9 cellular contexts compared by ENCODE assay signal in the genomic region with DNA sequence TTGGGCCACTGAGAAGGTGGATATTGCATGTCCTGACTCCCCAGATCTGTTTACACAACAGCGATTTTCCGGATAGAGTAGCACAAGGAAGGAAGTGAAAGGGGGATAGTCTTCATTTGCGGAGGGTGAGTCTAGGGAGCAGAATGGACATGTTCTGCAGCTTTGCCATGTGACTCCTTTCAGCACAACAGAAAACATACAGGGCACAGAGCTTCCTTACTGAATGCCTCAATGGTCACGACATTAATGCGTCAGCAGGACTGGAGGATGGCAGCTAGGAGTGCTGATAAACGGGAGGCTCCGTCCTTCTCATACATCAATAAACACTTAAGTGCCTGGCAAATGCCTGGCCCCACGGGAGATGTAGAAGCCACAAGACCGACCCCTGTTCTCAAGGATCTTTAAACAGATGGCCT.
A peak's percentile ranks its signal among the peaks of the same experiment; 100 is the strongest.
DNase-seq lines count a peak whose midpoint lies in the region; ATAC-seq and TF ChIP-seq lines count a peak whose summit lies in the region.
"Had no signal": no experiment of that assay in that cellular context is flagged by ENCODE, and none has a peak within 500 bp of the region (broad histone marks: within the 10 kb centered on the region; RNA-seq: fewer than 3 reads in every experiment).

No MANE protein-coding gene starts in this region.

- H3K36me3 ChIP-seq in thyroid gland: no peaks in the 10 kb centered on the region

- intact Hi-C loops in thyroid gland (cut with DNase I): loop anchor here (10.0 kb wide), 2 partner anchors 51 to 241 kb away; no protein-coding TSS in a partner anchor

- CTCF ChIA-PET in activated CD8-positive, alpha-beta memory T cell treated with anti-CD3 and anti-CD28 coated beads, Interleukin-2, amount 10 ng/mL, durations not matched to agents 7 days and 5 days (lab: Charles Lee): interaction anchor here (1.2 to 9.2 kb wide), 6 partner anchors 14 to 347 kb away, joined by 3 to 122 read pairs (median 10); no protein-coding TSS in a partner anchor
- CTCF ChIA-PET in GM10248 (lab: Yijun Ruan, JAX): interaction anchor here (0.8 to 9.5 kb wide), 7 partner anchors 10 to 66 kb away, joined by 3 to 149 read pairs (median 5); no protein-coding TSS in a partner anchor

- no peak overlapping the region for H3K4me3 Mint-ChIP-seq in activated CD8-positive, alpha-beta memory T cell treated with anti-CD3 and anti-CD28 coated beads, Interleukin-2, amount 10 ng/mL, durations not matched to agents 7 days and 5 days
- no peak overlapping the region for H3K4me3 Mint-ChIP-seq in T-helper 17 cell

- H3K9me3 ChIP-seq in T-helper 17 cell (ENCODE audit: control insufficient read depth, low read length, poor library complexity, severe bottlenecking) (no peaks in the 10 kb centered on the region), thyroid gland (no peaks in the 10 kb centered on the region)

- H3K4me1 ChIP-seq in thyroid gland (peaks cover 33 to 55% of the 10 kb centered on the region in 2 donors), foreskin keratinocyte (no peaks in the 10 kb centered on the region)

- H3K36me3 Mint-ChIP-seq in activated CD8-positive, alpha-beta memory T cell treated with anti-CD3 and anti-CD28 coated beads, Interleukin-2, amount 10 ng/mL, durations not matched to agents 7 days and 5 days: no peaks in the 10 kb centered on the region
- H3K36me3 Mint-ChIP-seq in T-helper 17 cell (ENCODE audit: low read depth): no peaks in the 10 kb centered on the region

- peak overlapping the region; percentile 24 to 66 (median 65) for H3K27ac ChIP-seq in thyroid gland
- H3K27ac ChIP-seq in foreskin keratinocyte: no peak overlapping the region
- H3K27ac ChIP-seq: RWPE1 had no signal

- POLR2A ChIA-PET in GM10248 (lab: Yijun Ruan, JAX): interaction anchor here (1.2 to 5.3 kb wide), 4 partner anchors 14 to 52 kb away, joined by 4 to 51 read pairs (median 6); no protein-coding TSS in a partner anchor

- no peaks in the 10 kb centered on the region for H3K27me3 Mint-ChIP-seq in activated CD8-positive, alpha-beta memory T cell treated with anti-CD3 and anti-CD28 coated beads, Interleukin-2, amount 10 ng/mL, durations not matched to agents 7 days and 5 days
- no peaks in the 10 kb centered on the region for H3K27me3 Mint-ChIP-seq in T-helper 17 cell

- no peak overlapping the region for H3K4me3 ChIP-seq in thyroid gland (replicated peaks in 1 of 3)

- TF ChIP-seq CTCF in thyroid gland (IDR thresholded peaks at IDR 0.05): no peak
- TF ChIP-seq CTCF in GM10248 (IDR thresholded peaks at IDR 0.05; ENCODE audit: control extremely low read depth, extremely low read depth, low read depth, missing control alignments): no peak
- TF ChIP-seq CTCF in foreskin keratinocyte (conservative IDR thresholded peaks at IDR 0.05): no peak

- 15 to 21% methylated on average over 9 of the region's 9 CpGs for WGBS in thyroid gland, 2 donors

- H3K27ac Mint-ChIP-seq in activated CD8-positive, alpha-beta memory T cell treated with anti-CD3 and anti-CD28 coated beads, Interleukin-2, amount 10 ng/mL, durations not matched to agents 7 days and 5 days: peak overlapping the region; percentile 94
- H3K27ac Mint-ChIP-seq in T-helper 17 cell: peak overlapping the region; percentile 89

- no peak for DNase-seq in activated CD8-positive, alpha-beta memory T cell treated with anti-CD3 and anti-CD28 coated beads, Interleukin-2, amount 10 ng/mL, durations not matched to agents 7 days and 5 days
- DNase-seq in activated CD8-positive, alpha-beta memory T cell treated with anti-CD3 and anti-CD28 coated beads, Interleukin-2, amount 50 U/mL, for 4 hours: no peak
- DNase-seq in T-helper 17 cell (no peak), hippocampal formation (lab: John Stamatoyannopoulos, UW) (peak; percentile 71 to 77), thyroid gland (peak; percentile 53 to 61), GM10248 (ENCODE audit: extremely low spot score) (no peak), foreskin keratinocyte (no peak)

- no peak for TF ChIP-seq POLR2A in thyroid gland (IDR thresholded peaks at IDR 0.05)

- peaks cover 72% of the 10 kb centered on the region for H3K4me1 Mint-ChIP-seq in activated CD8-positive, alpha-beta memory T cell treated with anti-CD3 and anti-CD28 coated beads, Interleukin-2, amount 10 ng/mL, durations not matched to agents 7 days and 5 days
- H3K4me1 Mint-ChIP-seq in T-helper 17 cell: peaks cover 31% of the 10 kb centered on the region

- H3K9me3 Mint-ChIP-seq in activated CD8-positive, alpha-beta memory T cell treated with anti-CD3 and anti-CD28 coated beads, Interleukin-2, amount 10 ng/mL, durations not matched to agents 7 days and 5 days (ENCODE audit: low read depth): no peaks in the 10 kb centered on the region

- H3K27me3 ChIP-seq in thyroid gland (no peaks in the 10 kb centered on the region), foreskin keratinocyte (no peaks in the 10 kb centered on the region)

- ATAC-seq in activated CD8-positive, alpha-beta memory T cell treated with anti-CD3 and anti-CD28 coated beads, Interleukin-2, amount 10 ng/mL, durations not matched to agents 7 days and 5 days: no peak
- ATAC-seq in T-helper 17 cell (no peak), GM19397 (IDR thresholded peaks at IDR 0.05; ENCODE audit: unreplicated experiment) (no peak), foreskin keratinocyte (no peak)

Comparison
In these comparisons a context has a peak if more than half of its experiments do, and no peak if none do; other contexts are left out.
1. DNase-seq: peak in hippocampal formation (2 of 2) and thyroid gland (2 of 2); none in activated CD8-positive, alpha-beta memory T cell treated with anti-CD3 and anti-CD28 coated beads, Interleukin-2, amount 10 ng/mL, durations not matched to agents 7 days and 5 days (single experiment), activated CD8-positive, alpha-beta memory T cell treated with anti-CD3 and anti-CD28 coated beads, Interleukin-2, amount 50 U/mL, for 4 hours (single experiment), T-helper 17 cell (0 of 3), GM10248 (single experiment) and foreskin keratinocyte (0 of 2).